ENCODE assay signal across 23 cellular contexts in the genomic region with DNA sequence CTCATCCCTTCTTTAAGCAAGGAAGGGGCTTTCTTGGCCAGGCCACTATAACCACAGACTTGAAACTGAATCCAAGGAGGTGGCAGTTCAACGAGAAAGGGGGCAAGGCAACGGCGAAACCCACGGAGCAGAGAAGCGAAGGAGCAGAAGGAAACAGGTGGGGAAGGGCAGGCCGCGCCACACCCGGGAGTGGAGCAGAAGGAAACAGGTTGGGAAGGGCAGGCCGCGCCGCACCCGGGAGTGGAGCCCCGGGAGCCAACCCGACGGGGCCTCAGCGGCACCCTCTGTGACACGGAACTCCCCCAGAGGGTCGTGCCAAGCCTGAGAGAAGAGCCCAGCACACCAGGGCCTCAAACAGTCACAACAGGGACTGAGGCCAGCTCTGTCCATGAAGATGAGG.
"Had no signal": no experiment of that assay in that cellular context is flagged by ENCODE, and none has a peak within 500 bp of the region (broad histone marks: within the 10 kb centered on the region; RNA-seq: fewer than 3 reads in every experiment).

No MANE protein-coding gene starts in this region.

- H3K9me3 ChIP-seq: Peyer's patch, SJCRH30, SK-N-SH had no signal

- H3K27ac Mint-ChIP-seq: activated CD4-positive, alpha-beta memory T cell treated with anti-CD3 and anti-CD28 coated beads for 36 hours; activated naive CD8-positive, alpha-beta T cell treated with anti-CD3 and anti-CD28 coated beads, Interleukin-2, amount 50 U/mL, for 24 hours; IgD-negative memory B cell had no signal

- H3K27me3 Mint-ChIP-seq: activated CD4-positive, alpha-beta memory T cell treated with anti-CD3 and anti-CD28 coated beads for 36 hours; activated naive CD8-positive, alpha-beta T cell treated with anti-CD3 and anti-CD28 coated beads, Interleukin-2, amount 50 U/mL, for 24 hours; IgD-negative memory B cell had no signal

- ATAC-seq: activated naive CD4-positive, alpha-beta T cell treated with anti-CD3 and anti-CD28 coated beads, Interleukin-2, amount 50 U/mL, for 72 hours; activated naive CD8-positive, alpha-beta T cell treated with anti-CD3 and anti-CD28 coated beads, Interleukin-2, amount 50 U/mL, for 24 hours had no signal

- H3K4me3 Mint-ChIP-seq: activated CD4-positive, alpha-beta memory T cell treated with anti-CD3 and anti-CD28 coated beads for 36 hours; activated naive CD8-positive, alpha-beta T cell treated with anti-CD3 and anti-CD28 coated beads, Interleukin-2, amount 50 U/mL, for 24 hours; brain; IgD-negative memory B cell had no signal

- H3K36me3 Mint-ChIP-seq: IgD-negative memory B cell had no signal

- H3K4me3 ChIP-seq: Peyer's patch, SJCRH30 had no signal

- DNase-seq: activated CD4-positive, alpha-beta memory T cell treated with anti-CD3 and anti-CD28 coated beads for 36 hours; activated CD4-positive, alpha-beta T cell treated with anti-CD3 and anti-CD28 coated beads for 48 hours; activated CD4-positive, CD25-positive, alpha-beta regulatory T cell treated with anti-CD3 and anti-CD28 coated beads, Interleukin-2, amount 50 U/mL, for 72 hours; activated CD8-positive, alpha-beta memory T cell treated with anti-CD3 and anti-CD28 coated beads for 24 hours; activated naive CD8-positive, alpha-beta T cell treated with anti-CD3 and anti-CD28 coated beads, Interleukin-2, amount 50 U/mL, for 24 hours; activated T-cell treated with anti-CD3 and anti-CD28 coated beads, Interleukin-2, amount 50 U/mL, for 48 hours; MV-4-11; NCI-H1092 treated with DMSO at 0.1 percent for 48 hours; NCI-H1417 treated with DMSO at 0.1 percent for 48 hours; NCI-H1694; NCI-H2029; NCI-H2107; NCI-H2171 treated with DMSO at 0.1 percent for 48 hours; NCI-H226; NCI-H526 treated with DMSO at 0.1 percent for 48 hours; NK-92 treated with Interleukin-12 subunit alpha and Interleukin-12 subunit beta, amount 100 ng/mL, for 24 hours; Peyer's patch; Right ventricle myocardium superior; SJCRH30; SK-N-SH had no signal

- H3K4me1 Mint-ChIP-seq: activated naive CD8-positive, alpha-beta T cell treated with anti-CD3 and anti-CD28 coated beads, Interleukin-2, amount 50 U/mL, for 24 hours; brain had no signal

- H3K36me3 ChIP-seq: Peyer's patch had no signal

- H3K9me3 Mint-ChIP-seq: activated CD4-positive, alpha-beta memory T cell treated with anti-CD3 and anti-CD28 coated beads for 36 hours; activated naive CD4-positive, alpha-beta T cell treated with anti-CD3 and anti-CD28 coated beads, Interleukin-2, amount 50 U/mL, for 72 hours; activated naive CD8-positive, alpha-beta T cell treated with anti-CD3 and anti-CD28 coated beads, Interleukin-2, amount 50 U/mL, for 24 hours; IgD-negative memory B cell had no signal

- H3K4me1 ChIP-seq: Peyer's patch, SJCRH30 had no signal
